ENCODE assay signal across 18 cellular contexts in the genomic region with DNA sequence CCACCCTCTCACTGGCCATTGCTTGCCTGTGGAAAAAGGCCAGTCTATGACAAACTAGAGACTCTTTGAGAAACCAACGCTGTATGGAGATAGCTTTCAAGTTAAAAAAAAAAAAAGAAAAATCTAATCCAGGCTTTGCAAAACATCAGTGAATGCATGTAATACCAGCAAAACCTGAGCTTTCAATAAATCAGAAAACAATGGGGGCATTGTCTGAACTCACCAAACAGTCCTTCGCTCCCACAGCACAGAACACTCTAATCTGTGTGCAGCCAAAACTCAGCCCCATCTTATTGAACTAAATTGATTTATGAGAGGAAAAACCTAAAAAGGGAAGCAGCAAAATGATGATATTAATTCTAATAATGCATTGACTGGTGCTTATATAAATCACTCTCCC.
"Had no signal": no experiment of that assay in that cellular context is flagged by ENCODE, and none has a peak within 500 bp of the region (broad histone marks: within the 10 kb centered on the region; RNA-seq: fewer than 3 reads in every experiment).

No MANE protein-coding gene starts in this region.

- H3K4me3 ChIP-seq: adrenal gland, heart right ventricle, lower lobe of right lung, tibial nerve, vagina had no signal

- H3K4me1 Mint-ChIP-seq: activated CD4-positive, alpha-beta T cell treated with anti-CD3 and anti-CD28 coated beads, Interleukin-2, amount 10 ng/mL, durations not matched to agents 24 days and 14 days; activated naive CD4-positive, alpha-beta T cell treated with anti-CD3 and anti-CD28 coated beads, Interleukin-2, amount 50 U/mL, for 24 hours; naive B cell had no signal

- H3K27me3 ChIP-seq: adrenal gland, heart right ventricle, tibial nerve, vagina had no signal

- H3K27ac ChIP-seq: foreskin keratinocyte had no signal

- ATAC-seq: activated CD8-positive, alpha-beta T cell treated with anti-CD3 and anti-CD28 coated beads, Interleukin-2, amount 10 ng/mL, durations not matched to agents 7 days and 5 days; foreskin keratinocyte; left colon had no signal

- H3K9me3 ChIP-seq: adrenal gland, lower lobe of right lung, tibial nerve, vagina had no signal

- H3K27ac Mint-ChIP-seq: activated CD4-positive, alpha-beta T cell treated with anti-CD3 and anti-CD28 coated beads, Interleukin-2, amount 10 ng/mL, durations not matched to agents 24 days and 14 days; activated CD8-positive, alpha-beta T cell treated with anti-CD3 and anti-CD28 coated beads, Interleukin-2, amount 10 ng/mL, durations not matched to agents 7 days and 5 days; activated naive CD4-positive, alpha-beta T cell treated with anti-CD3 and anti-CD28 coated beads, Interleukin-2, amount 50 U/mL, for 24 hours; naive B cell; WTC11 had no signal

- H3K27me3 Mint-ChIP-seq: activated CD4-positive, alpha-beta T cell treated with anti-CD3 and anti-CD28 coated beads, Interleukin-2, amount 10 ng/mL, durations not matched to agents 24 days and 14 days; activated naive CD4-positive, alpha-beta T cell treated with anti-CD3 and anti-CD28 coated beads, Interleukin-2, amount 50 U/mL, for 24 hours; naive B cell had no signal

- H3K36me3 ChIP-seq: adrenal gland, heart right ventricle, lower lobe of right lung, tibial nerve, vagina had no signal

- DNase-seq: activated CD4-positive, alpha-beta T cell treated with anti-CD3 and anti-CD28 coated beads, Interleukin-2, amount 10 ng/mL, durations not matched to agents 24 days and 14 days; activated CD8-positive, alpha-beta memory T cell treated with anti-CD3 and anti-CD28 coated beads, Interleukin-2, amount 50 U/mL, for 4 hours; activated CD8-positive, alpha-beta T cell treated with anti-CD3 and anti-CD28 coated beads, Interleukin-2, amount 10 ng/mL, durations not matched to agents 7 days and 5 days; activated effector memory CD4-positive, alpha-beta T cell treated with anti-CD3 and anti-CD28 coated beads, Interleukin-2, amount 50 U/mL, for 16 hours; activated T-cell treated with anti-CD3 and anti-CD28 coated beads, Interleukin-2, amount 50 U/mL, for 48 hours; adrenal gland; central memory CD4-positive, alpha-beta T cell; left colon; lower lobe of right lung; naive B cell; occipital lobe; stimulated activated CD4-positive, alpha-beta T cell treated with anti-CD3 and anti-CD28 coated beads, Interleukin-1b, Interleukin-23, amount 100 ng/mL, for 48 hours had no signal

- H3K4me1 ChIP-seq: adrenal gland, foreskin keratinocyte, lower lobe of right lung had no signal

- H3K4me3 Mint-ChIP-seq: activated CD4-positive, alpha-beta T cell treated with anti-CD3 and anti-CD28 coated beads, Interleukin-2, amount 10 ng/mL, durations not matched to agents 24 days and 14 days; activated CD8-positive, alpha-beta T cell treated with anti-CD3 and anti-CD28 coated beads, Interleukin-2, amount 10 ng/mL, durations not matched to agents 7 days and 5 days; activated naive CD4-positive, alpha-beta T cell treated with anti-CD3 and anti-CD28 coated beads, Interleukin-2, amount 50 U/mL, for 24 hours; naive B cell; WTC11 had no signal

- H3K36me3 Mint-ChIP-seq: activated naive CD4-positive, alpha-beta T cell treated with anti-CD3 and anti-CD28 coated beads, Interleukin-2, amount 50 U/mL, for 24 hours; WTC11 had no signal

- H3K9me3 Mint-ChIP-seq: activated CD4-positive, alpha-beta T cell treated with anti-CD3 and anti-CD28 coated beads, Interleukin-2, amount 10 ng/mL, durations not matched to agents 24 days and 14 days; WTC11 had no signal
